2 cellular contexts compared by ENCODE assay signal in the genomic region with DNA sequence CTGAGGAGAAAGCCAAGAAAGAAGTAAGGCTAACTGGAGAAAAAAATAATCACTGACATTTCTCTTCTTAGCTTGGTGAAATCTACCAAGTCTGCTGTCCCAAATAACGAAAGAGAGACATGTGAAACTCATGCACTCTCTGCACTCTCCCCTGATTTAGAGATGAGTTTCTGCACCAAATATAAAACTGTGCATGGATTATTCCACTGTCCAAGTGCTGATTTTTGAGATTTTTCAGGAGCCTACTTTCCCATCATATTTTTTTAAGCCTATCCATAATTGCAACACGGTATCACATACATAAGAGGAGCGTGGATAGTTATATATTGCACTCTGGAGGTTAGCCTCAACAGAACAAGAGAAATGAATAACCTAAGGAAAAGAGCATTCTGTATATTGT.
A peak's percentile ranks its signal among the peaks of the same experiment; 100 is the strongest.
TF ChIP-seq lines count a peak whose summit lies in the region.

No MANE protein-coding gene starts in this region.

TF ChIP-seq in SK-N-SH, 30 proteins besides CTCF, POLR2A, EP300 and RAD21 (continued from another document):
- TF ChIP-seq REST (IDR thresholded peaks at IDR 0.05; ENCODE audit: low read depth, low read length), result peak; percentile 53; the same call in 1 of the 2 replicates
TF ChIP-seq in SK-N-SH: peak in this region for 1.

TF ChIP-seq in HEK293, 187 proteins besides CTCF, POLR2A, EP300 and RAD21 (continued from another document):
- no peak for TF ChIP-seq ZNF701 (tag by site-specific recombination; IDR thresholded peaks at IDR 0.05)
TF ChIP-seq in HEK293: peak in this region for 1.
